ENCODE assay signal across 10 cellular contexts in genomic region chrY:3003846-3004245, GRCh38.
DNase-seq lines count a peak whose midpoint lies in the region; ATAC-seq and TF ChIP-seq lines count a peak whose summit lies in the region.
"Had no signal": no experiment of that assay in that cellular context is flagged by ENCODE, and none has a peak within 500 bp of the region (broad histone marks: within the 10 kb centered on the region; RNA-seq: fewer than 3 reads in every experiment).

No MANE protein-coding gene starts in this region.

- no peaks in the 10 kb centered on the region for H3K79me2 ChIP-seq in hepatocyte

- WGBS in heart right ventricle, 2 donors: 35 to 39% methylated on average over 5 of the region's 5 CpGs
- WGBS in gastroesophageal sphincter (ENCODE audit: low coverage in 1 of 2), 2 donors: 0% methylated on average over 1 of the region's 5 CpGs; no CpG with 5 or more reads in 1 of the 2 donors
- WGBS in hepatocyte (ENCODE audit: low lambda C conversion rate, missing lambda C conversion rate): no CpG with 5 or more reads among the region's 5 CpGs

- no peaks in the 10 kb centered on the region for H3K9me2 ChIP-seq in hepatocyte (replicated peaks; ENCODE audit: insufficient read depth)

- ATAC-seq in heart right ventricle (peak in 5 of 8 donors; percentile 14 to 71 (median 64)), gastroesophageal sphincter (no peak), upper lobe of right lung (peak; percentile 73), HG03439 (IDR thresholded peaks at IDR 0.05; ENCODE audit: unreplicated experiment) (no peak), HG03095 (IDR thresholded peaks at IDR 0.05; ENCODE audit: unreplicated experiment) (no peak)

- peak overlapping the region in 7 of 10 donors; percentile 5 to 86 (median 80) for H3K27ac ChIP-seq in heart right ventricle
- no peak overlapping the region for H3K27ac ChIP-seq in SJCRH30
- H3K27ac ChIP-seq in gastroesophageal sphincter: peak overlapping the region in 2 of 4 donors; percentile 75 to 81
- peak overlapping the region; percentile 86 for H3K27ac ChIP-seq in upper lobe of right lung
- H3K27ac ChIP-seq in hepatocyte: no peak overlapping the region

- intact Hi-C loops in heart right ventricle (cut with DNase I) (loop anchor here in 1 of 10 donors (5.0 kb wide), 1 partner anchor 67 kb away; the partner anchor contains the start of gene ZFY), cardiac septum (cut with DNase I) (no loop called here), upper lobe of right lung (cut with DNase I) (no loop called here)

- peak overlapping the region in 6 of 10 donors; percentile 42 to 56 (median 54) for H3K4me3 ChIP-seq in heart right ventricle
- H3K4me3 ChIP-seq in SJCRH30: peak overlapping the region; percentile 33
- H3K4me3 ChIP-seq in gastroesophageal sphincter: peak overlapping the region; percentile 51 to 65
- peak overlapping the region; percentile 55 for H3K4me3 ChIP-seq in upper lobe of right lung
- no peak overlapping the region for H3K4me3 ChIP-seq in hepatocyte

- H3K27me3 ChIP-seq in heart right ventricle (no peaks in the 10 kb centered on the region), SJCRH30 (no peaks in the 10 kb centered on the region), gastroesophageal sphincter (no peaks in the 10 kb centered on the region), upper lobe of right lung (no peaks in the 10 kb centered on the region), hepatocyte (no peaks in the 10 kb centered on the region)

- H3K9me3 ChIP-seq in heart right ventricle: no peaks in the 10 kb centered on the region
- no peaks in the 10 kb centered on the region for H3K9me3 ChIP-seq in SJCRH30 (replicated peaks)
- H3K9me3 ChIP-seq in gastroesophageal sphincter: no peaks in the 10 kb centered on the region
- H3K9me3 ChIP-seq in upper lobe of right lung: no peaks in the 10 kb centered on the region
- H3K9me3 ChIP-seq in hepatocyte (ENCODE audit: low read depth): no peaks in the 10 kb centered on the region

- no peak for TF ChIP-seq EP300 in gastroesophageal sphincter (IDR thresholded peaks at IDR 0.05)

- H4K20me1 ChIP-seq in hepatocyte (ENCODE audit: insufficient read depth, poor library complexity, severe bottlenecking): no peaks in the 10 kb centered on the region

- TF ChIP-seq POLR2A in gastroesophageal sphincter (IDR thresholded peaks at IDR 0.05): no peak

- no peaks in the 10 kb centered on the region for H3K36me3 ChIP-seq in heart right ventricle
- H3K36me3 ChIP-seq in SJCRH30: no peaks in the 10 kb centered on the region
- no peaks in the 10 kb centered on the region for H3K36me3 ChIP-seq in gastroesophageal sphincter
- H3K36me3 ChIP-seq in upper lobe of right lung: no peaks in the 10 kb centered on the region
- no peaks in the 10 kb centered on the region for H3K36me3 ChIP-seq in hepatocyte (replicated peaks; ENCODE audit: insufficient read depth, low read depth)

- DNase-seq in heart right ventricle: no peak
- no peak for DNase-seq in cardiac septum (ENCODE audit: low spot score)
- DNase-seq in SJCRH30: no peak
- DNase-seq in upper lobe of right lung: no peak
- no peak for DNase-seq in hepatocyte (ENCODE audit: low spot score)
- DNase-seq: DMS153, NCI-H1048 had no signal

- H2AFZ ChIP-seq in hepatocyte: no peak overlapping the region

- TF ChIP-seq CTCF in heart right ventricle (IDR thresholded peaks at IDR 0.05): no peak
- no peak for TF ChIP-seq CTCF in gastroesophageal sphincter (IDR thresholded peaks at IDR 0.05)
- TF ChIP-seq CTCF in upper lobe of right lung (IDR thresholded peaks at IDR 0.05): no peak
- TF ChIP-seq CTCF in hepatocyte (IDR thresholded peaks at IDR 0.05; ENCODE audit: poor library complexity): no peak

- no peak overlapping the region for H3K4me2 ChIP-seq in hepatocyte

- H3K4me1 ChIP-seq in heart right ventricle: peaks cover 0 to 30% (median 0%) of the 10 kb centered on the region in 9 donors
- no peaks in the 10 kb centered on the region for H3K4me1 ChIP-seq in SJCRH30
- peaks cover 0 to 48% (median 0%) of the 10 kb centered on the region in 3 donors for H3K4me1 ChIP-seq in gastroesophageal sphincter
- peaks cover 19% of the 10 kb centered on the region for H3K4me1 ChIP-seq in upper lobe of right lung
- H3K4me1 ChIP-seq in hepatocyte (ENCODE audit: insufficient read depth): no peaks in the 10 kb centered on the region

Comparison
In these comparisons a context has a peak if more than half of its experiments do, and no peak if none do; other contexts are left out.
1. ATAC-seq: peak in heart right ventricle (5 of 8) and upper lobe of right lung (single experiment); none in gastroesophageal sphincter (single experiment), HG03439 (single experiment) and HG03095 (single experiment).
2. H3K27ac ChIP-seq: peak in heart right ventricle (7 of 10) and upper lobe of right lung (single experiment); none in SJCRH30 (single experiment) and hepatocyte (single experiment).